Comparison of ENCODE assay signal across 1 cellular context in the genomic region with DNA sequence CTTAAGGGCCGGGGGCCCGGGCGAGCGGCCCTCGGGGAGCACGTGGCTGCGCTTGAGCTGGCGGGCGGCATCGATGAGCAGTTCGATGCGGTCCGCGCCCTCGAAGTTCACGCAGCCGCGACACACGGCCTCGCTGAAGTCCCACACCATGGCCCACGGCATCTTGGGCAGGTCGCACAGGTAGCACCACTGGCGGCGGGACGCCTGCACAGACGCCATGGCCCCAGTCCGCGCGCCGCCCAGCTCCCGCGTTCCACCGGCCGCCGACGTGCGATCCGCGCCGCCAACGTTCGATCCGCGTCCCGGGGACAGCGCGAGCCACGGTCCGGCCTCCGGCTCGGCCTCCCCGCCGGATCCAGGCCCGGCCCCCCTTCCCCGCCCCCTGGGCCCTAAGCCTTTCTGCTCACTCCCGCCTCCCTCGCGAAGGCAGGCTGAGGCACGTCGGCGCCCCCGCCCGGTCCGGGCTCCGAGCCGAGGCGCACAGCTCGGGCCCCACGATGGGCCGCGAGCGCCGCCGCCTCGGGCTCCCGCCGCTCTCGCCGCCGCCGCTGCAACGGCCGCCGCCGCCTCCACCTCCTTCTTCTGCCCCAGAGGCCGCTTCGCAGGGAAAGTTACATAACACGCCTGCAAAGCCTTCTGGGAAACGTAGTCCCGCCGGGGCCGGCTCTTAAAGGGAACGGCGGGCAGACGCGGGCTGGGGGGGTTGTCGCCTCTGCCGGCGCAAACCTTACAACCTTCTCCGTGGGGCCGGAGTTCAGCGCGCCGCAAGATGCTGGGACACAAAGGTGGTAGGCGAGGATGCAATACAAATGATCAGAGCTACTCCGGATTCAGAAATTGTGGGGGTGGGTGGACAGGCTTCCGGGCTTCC.
TF ChIP-seq lines count a peak whose summit lies in the region.

A gene with protein sequence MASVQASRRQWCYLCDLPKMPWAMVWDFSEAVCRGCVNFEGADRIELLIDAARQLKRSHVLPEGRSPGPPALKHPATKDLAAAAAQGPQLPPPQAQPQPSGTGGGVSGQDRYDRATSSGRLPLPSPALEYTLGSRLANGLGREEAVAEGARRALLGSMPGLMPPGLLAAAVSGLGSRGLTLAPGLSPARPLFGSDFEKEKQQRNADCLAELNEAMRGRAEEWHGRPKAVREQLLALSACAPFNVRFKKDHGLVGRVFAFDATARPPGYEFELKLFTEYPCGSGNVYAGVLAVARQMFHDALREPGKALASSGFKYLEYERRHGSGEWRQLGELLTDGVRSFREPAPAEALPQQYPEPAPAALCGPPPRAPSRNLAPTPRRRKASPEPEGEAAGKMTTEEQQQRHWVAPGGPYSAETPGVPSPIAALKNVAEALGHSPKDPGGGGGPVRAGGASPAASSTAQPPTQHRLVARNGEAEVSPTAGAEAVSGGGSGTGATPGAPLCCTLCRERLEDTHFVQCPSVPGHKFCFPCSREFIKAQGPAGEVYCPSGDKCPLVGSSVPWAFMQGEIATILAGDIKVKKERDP (minus strand): TSS at position 586 of the 871 bp plus-strand sequence. CDS start 367 bp downstream, at position 219.

TF ChIP-seq in K562, 482 proteins besides CTCF, POLR2A, EP300 and RAD21 (continued from another document and continues in another):
- TF ChIP-seq, protein P1, sequence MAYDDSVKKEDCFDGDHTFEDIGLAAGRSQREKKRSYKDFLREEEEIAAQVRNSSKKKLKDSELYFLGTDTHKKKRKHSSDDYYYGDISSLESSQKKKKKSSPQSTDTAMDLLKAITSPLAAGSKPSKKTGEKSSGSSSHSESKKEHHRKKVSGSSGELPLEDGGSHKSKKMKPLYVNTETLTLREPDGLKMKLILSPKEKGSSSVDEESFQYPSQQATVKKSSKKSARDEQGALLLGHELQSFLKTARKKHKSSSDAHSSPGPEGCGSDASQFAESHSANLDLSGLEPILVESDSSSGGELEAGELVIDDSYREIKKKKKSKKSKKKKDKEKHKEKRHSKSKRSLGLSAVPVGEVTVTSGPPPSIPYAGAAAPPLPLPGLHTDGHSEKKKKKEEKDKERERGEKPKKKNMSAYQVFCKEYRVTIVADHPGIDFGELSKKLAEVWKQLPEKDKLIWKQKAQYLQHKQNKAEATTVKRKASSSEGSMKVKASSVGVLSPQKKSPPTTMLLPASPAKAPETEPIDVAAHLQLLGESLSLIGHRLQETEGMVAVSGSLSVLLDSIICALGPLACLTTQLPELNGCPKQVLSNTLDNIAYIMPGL (CRISPR knock-in tag; IDR thresholded peaks at IDR 0.05) = no peak
- TF ChIP-seq ZKSCAN1 (IDR thresholded peaks at IDR 0.05; ENCODE audit: low read depth, low read length) (peak; percentile 10; the same call in 1 of the 2 replicates), TBL1XR1 (IDR thresholded peaks at IDR 0.05; ENCODE audit: low read length in 2 of 2) (peak in 1 of 2 experiments; percentile 16; a peak in 1 of 4 replicates), XRCC5 (IDR thresholded peaks at IDR 0.05; ENCODE audit: low read depth, low read length) (no peak), RB1 (IDR thresholded peaks at IDR 0.05; ENCODE audit: low read depth) (peak; percentile 45), NEUROD1 (IDR thresholded peaks at IDR 0.05; ENCODE audit: borderline replicate concordance, low read depth, low read length, partially characterized antibody) (peak; percentile 59), MTA1 (IDR thresholded peaks at IDR 0.05; ENCODE audit: borderline replicate concordance) (no peak), RBBP5 (IDR thresholded peaks at IDR 0.05; ENCODE audit: borderline replicate concordance, insufficient read depth, low read length, poor library complexity, severe bottlenecking) (no peak), PHB (CRISPR knock-in tag; IDR thresholded peaks at IDR 0.05) (no peak), GATAD2B (IDR thresholded peaks at IDR 0.05; ENCODE audit: borderline replicate concordance) (peak; percentile 79; the same call in 1 of the 2 replicates), TSC22D4 (tag; IDR thresholded peaks at IDR 0.05) (no peak), ZNF197 (CRISPR knock-in tag; IDR thresholded peaks at IDR 0.05; ENCODE audit: low read depth) (no peak), RBM39 (optimal IDR thresholded peaks at IDR 0.05; ENCODE audit: low read depth, low read length) (no peak), POLR2B (IDR thresholded peaks at IDR 0.05; ENCODE audit: low read depth, partially characterized antibody) (no peak), ETV6 (IDR thresholded peaks at IDR 0.05; ENCODE audit: borderline replicate concordance in 1 of 2, low read depth in 2 of 2, low read length in 1 of 2) (0 out of 4 replicates have a peak, but pooled peaks of 1 of the 2 experiments have one; percentile 31), ETV6 (CRISPR knock-in tag; IDR thresholded peaks at IDR 0.05; ENCODE audit: borderline replicate concordance) (no peak), LEF1 (IDR thresholded peaks at IDR 0.05) (no peak), RBM25 (IDR thresholded peaks at IDR 0.05; ENCODE audit: low read depth, low read length, severe bottlenecking) (peak; percentile 96), ZNF184 (CRISPR knock-in tag; IDR thresholded peaks at IDR 0.05) (no peak), ZNF707 (CRISPR knock-in tag; conservative IDR thresholded peaks at IDR 0.05) (no peak), NR2C1 (IDR thresholded peaks at IDR 0.05) (no peak), NR2C1 (tag; IDR thresholded peaks at IDR 0.05) (peak; percentile 48; the same call in 1 of the 2 replicates), MAFK (IDR thresholded peaks at IDR 0.05; ENCODE audit: low read length) (no peak), ZNF766 (CRISPR knock-in tag; conservative IDR thresholded peaks at IDR 0.05) (peak; percentile 62; the same call in 1 of the 2 replicates), XRCC3 (IDR thresholded peaks at IDR 0.05) (no peak), ZFPM2 (CRISPR knock-in tag; IDR thresholded peaks at IDR 0.05) (no peak), KDM1A (IDR thresholded peaks at IDR 0.05) (no peak), ILF3 (IDR thresholded peaks at IDR 0.05; ENCODE audit: borderline replicate concordance) (no peak), ILK (tag; IDR thresholded peaks at IDR 0.05; ENCODE audit: borderline replicate concordance, low read depth) (no peak), HNRNPK (IDR thresholded peaks at IDR 0.05; ENCODE audit: low read depth, low read length, poor library complexity, severe bottlenecking) (no peak), ETV1 (tag; conservative IDR thresholded peaks at IDR 0.05; ENCODE audit: low read depth) (0 out of 2 replicates have a peak, but pooled peaks have one; percentile 10), ZFP1 (CRISPR knock-in tag; IDR thresholded peaks at IDR 0.05) (no peak), RFX5 (IDR thresholded peaks at IDR 0.05; ENCODE audit: low read depth, low read length) (no peak), RBM14 (IDR thresholded peaks at IDR 0.05; ENCODE audit: borderline replicate concordance, insufficient read depth, low read depth, low read length) (no peak), HCFC1 (IDR thresholded peaks at IDR 0.05; ENCODE audit: low read depth, low read length) (peak; percentile 95), NCOR1 (IDR thresholded peaks at IDR 0.05) (0 out of 2 replicates have a peak, but pooled peaks have one; percentile 3)
- TF ChIP-seq, protein P2, sequence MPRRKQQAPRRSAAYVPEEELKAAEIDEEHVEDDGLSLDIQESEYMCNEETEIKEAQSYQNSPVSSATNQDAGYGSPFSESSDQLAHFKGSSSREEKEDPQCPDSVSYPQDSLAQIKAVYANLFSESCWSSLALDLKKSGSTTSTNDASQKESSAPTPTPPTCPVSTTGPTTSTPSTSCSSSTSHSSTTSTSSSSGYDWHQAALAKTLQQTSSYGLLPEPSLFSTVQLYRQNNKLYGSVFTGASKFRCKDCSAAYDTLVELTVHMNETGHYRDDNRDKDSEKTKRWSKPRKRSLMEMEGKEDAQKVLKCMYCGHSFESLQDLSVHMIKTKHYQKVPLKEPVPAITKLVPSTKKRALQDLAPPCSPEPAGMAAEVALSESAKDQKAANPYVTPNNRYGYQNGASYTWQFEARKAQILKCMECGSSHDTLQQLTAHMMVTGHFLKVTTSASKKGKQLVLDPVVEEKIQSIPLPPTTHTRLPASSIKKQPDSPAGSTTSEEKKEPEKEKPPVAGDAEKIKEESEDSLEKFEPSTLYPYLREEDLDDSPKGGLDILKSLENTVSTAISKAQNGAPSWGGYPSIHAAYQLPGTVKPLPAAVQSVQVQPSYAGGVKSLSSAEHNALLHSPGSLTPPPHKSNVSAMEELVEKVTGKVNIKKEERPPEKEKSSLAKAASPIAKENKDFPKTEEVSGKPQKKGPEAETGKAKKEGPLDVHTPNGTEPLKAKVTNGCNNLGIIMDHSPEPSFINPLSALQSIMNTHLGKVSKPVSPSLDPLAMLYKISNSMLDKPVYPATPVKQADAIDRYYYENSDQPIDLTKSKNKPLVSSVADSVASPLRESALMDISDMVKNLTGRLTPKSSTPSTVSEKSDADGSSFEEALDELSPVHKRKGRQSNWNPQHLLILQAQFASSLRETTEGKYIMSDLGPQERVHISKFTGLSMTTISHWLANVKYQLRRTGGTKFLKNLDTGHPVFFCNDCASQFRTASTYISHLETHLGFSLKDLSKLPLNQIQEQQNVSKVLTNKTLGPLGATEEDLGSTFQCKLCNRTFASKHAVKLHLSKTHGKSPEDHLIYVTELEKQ (CRISPR knock-in tag; IDR thresholded peaks at IDR 0.05) = no peak
- TF ChIP-seq, protein P3, sequence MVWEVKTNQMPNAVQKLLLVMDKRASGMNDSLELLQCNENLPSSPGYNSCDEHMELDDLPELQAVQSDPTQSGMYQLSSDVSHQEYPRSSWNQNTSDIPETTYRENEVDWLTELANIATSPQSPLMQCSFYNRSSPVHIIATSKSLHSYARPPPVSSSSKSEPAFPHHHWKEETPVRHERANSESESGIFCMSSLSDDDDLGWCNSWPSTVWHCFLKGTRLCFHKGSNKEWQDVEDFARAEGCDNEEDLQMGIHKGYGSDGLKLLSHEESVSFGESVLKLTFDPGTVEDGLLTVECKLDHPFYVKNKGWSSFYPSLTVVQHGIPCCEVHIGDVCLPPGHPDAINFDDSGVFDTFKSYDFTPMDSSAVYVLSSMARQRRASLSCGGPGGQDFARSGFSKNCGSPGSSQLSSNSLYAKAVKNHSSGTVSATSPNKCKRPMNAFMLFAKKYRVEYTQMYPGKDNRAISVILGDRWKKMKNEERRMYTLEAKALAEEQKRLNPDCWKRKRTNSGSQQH (CRISPR knock-in tag; IDR thresholded peaks at IDR 0.05) = no peak
- TF ChIP-seq, protein P4, sequence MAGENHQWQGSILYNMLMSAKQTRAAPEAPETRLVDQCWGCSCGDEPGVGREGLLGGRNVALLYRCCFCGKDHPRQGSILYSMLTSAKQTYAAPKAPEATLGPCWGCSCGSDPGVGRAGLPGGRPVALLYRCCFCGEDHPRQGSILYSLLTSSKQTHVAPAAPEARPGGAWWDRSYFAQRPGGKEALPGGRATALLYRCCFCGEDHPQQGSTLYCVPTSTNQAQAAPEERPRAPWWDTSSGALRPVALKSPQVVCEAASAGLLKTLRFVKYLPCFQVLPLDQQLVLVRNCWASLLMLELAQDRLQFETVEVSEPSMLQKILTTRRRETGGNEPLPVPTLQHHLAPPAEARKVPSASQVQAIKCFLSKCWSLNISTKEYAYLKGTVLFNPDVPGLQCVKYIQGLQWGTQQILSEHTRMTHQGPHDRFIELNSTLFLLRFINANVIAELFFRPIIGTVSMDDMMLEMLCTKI (IDR thresholded peaks at IDR 0.05; ENCODE audit: partially characterized antibody) = no peak
- TF ChIP-seq, protein P5, sequence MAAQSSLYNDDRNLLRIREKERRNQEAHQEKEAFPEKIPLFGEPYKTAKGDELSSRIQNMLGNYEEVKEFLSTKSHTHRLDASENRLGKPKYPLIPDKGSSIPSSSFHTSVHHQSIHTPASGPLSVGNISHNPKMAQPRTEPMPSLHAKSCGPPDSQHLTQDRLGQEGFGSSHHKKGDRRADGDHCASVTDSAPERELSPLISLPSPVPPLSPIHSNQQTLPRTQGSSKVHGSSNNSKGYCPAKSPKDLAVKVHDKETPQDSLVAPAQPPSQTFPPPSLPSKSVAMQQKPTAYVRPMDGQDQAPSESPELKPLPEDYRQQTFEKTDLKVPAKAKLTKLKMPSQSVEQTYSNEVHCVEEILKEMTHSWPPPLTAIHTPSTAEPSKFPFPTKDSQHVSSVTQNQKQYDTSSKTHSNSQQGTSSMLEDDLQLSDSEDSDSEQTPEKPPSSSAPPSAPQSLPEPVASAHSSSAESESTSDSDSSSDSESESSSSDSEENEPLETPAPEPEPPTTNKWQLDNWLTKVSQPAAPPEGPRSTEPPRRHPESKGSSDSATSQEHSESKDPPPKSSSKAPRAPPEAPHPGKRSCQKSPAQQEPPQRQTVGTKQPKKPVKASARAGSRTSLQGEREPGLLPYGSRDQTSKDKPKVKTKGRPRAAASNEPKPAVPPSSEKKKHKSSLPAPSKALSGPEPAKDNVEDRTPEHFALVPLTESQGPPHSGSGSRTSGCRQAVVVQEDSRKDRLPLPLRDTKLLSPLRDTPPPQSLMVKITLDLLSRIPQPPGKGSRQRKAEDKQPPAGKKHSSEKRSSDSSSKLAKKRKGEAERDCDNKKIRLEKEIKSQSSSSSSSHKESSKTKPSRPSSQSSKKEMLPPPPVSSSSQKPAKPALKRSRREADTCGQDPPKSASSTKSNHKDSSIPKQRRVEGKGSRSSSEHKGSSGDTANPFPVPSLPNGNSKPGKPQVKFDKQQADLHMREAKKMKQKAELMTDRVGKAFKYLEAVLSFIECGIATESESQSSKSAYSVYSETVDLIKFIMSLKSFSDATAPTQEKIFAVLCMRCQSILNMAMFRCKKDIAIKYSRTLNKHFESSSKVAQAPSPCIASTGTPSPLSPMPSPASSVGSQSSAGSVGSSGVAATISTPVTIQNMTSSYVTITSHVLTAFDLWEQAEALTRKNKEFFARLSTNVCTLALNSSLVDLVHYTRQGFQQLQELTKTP (IDR thresholded peaks at IDR 0.05; ENCODE audit: low read depth in 1 of 2, partially characterized antibody in 2 of 2) = peak in 1 of 2 experiments; percentile 93
- TF ChIP-seq, protein P6, sequence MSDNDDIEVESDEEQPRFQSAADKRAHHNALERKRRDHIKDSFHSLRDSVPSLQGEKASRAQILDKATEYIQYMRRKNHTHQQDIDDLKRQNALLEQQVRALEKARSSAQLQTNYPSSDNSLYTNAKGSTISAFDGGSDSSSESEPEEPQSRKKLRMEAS (CRISPR knock-in tag; IDR thresholded peaks at IDR 0.05) = peak; percentile 60
- TF ChIP-seq, protein P7, sequence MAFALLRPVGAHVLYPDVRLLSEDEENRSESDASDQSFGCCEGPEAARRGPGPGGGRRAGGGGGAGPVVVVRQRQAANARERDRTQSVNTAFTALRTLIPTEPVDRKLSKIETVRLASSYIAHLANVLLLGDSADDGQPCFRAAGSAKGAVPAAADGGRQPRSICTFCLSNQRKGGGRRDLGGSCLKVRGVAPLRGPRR (CRISPR knock-in tag; IDR thresholded peaks at IDR 0.05) = no peak
- TF ChIP-seq, protein P8, sequence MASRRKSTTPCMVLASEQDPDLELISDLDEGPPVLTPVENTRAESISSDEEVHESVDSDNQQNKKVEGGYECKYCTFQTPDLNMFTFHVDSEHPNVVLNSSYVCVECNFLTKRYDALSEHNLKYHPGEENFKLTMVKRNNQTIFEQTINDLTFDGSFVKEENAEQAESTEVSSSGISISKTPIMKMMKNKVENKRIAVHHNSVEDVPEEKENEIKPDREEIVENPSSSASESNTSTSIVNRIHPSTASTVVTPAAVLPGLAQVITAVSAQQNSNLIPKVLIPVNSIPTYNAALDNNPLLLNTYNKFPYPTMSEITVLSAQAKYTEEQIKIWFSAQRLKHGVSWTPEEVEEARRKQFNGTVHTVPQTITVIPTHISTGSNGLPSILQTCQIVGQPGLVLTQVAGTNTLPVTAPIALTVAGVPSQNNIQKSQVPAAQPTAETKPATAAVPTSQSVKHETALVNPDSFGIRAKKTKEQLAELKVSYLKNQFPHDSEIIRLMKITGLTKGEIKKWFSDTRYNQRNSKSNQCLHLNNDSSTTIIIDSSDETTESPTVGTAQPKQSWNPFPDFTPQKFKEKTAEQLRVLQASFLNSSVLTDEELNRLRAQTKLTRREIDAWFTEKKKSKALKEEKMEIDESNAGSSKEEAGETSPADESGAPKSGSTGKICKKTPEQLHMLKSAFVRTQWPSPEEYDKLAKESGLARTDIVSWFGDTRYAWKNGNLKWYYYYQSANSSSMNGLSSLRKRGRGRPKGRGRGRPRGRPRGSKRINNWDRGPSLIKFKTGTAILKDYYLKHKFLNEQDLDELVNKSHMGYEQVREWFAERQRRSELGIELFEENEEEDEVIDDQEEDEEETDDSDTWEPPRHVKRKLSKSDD (conservative IDR thresholded peaks at IDR 0.05; ENCODE audit: low read length) = no peak
